ENCODE assay signal across 2 cellular contexts in genomic region chr9:26170224-26170623, GRCh38.
TF ChIP-seq lines count a peak whose summit lies in the region.

No MANE protein-coding gene starts in this region.

TF ChIP-seq in IMR-90, 13 proteins besides CTCF, POLR2A, EP300 and RAD21:
- TF ChIP-seq NFE2L2 (IDR thresholded peaks at IDR 0.05; ENCODE audit: low read depth, low read length), result no peak
- no peak for TF ChIP-seq MAZ (IDR thresholded peaks at IDR 0.05; ENCODE audit: borderline replicate concordance, low read depth, low read length)
- no peak for TF ChIP-seq FOS (IDR thresholded peaks at IDR 0.05; ENCODE audit: low read depth, low read length)
- TF ChIP-seq USF2 (IDR thresholded peaks at IDR 0.05; ENCODE audit: low read depth, low read length), result no peak
- TF ChIP-seq CEBPB (IDR thresholded peaks at IDR 0.05; ENCODE audit: low read depth, low read length), result no peak
- TF ChIP-seq ELK1 (IDR thresholded peaks at IDR 0.05; ENCODE audit: borderline replicate concordance, low read depth, low read length), result no peak
- no peak for TF ChIP-seq RCOR1 (IDR thresholded peaks at IDR 0.05; ENCODE audit: insufficient replicate concordance, low read length)
- TF ChIP-seq MAFK (IDR thresholded peaks at IDR 0.05; ENCODE audit: low read depth, low read length), result no peak
- no peak for TF ChIP-seq MXI1 (IDR thresholded peaks at IDR 0.05; ENCODE audit: borderline replicate concordance, low read depth, low read length)
TF ChIP-seq in IMR-90: peak in this region for 0.

TF ChIP-seq in H1, 55 proteins besides CTCF, POLR2A, EP300 and RAD21:
- TF ChIP-seq RFX5 (IDR thresholded peaks at IDR 0.05; ENCODE audit: borderline replicate concordance, low read depth, low read length) (no peak), SIN3A (conservative IDR thresholded peaks at IDR 0.05 in 1 of 2, IDR thresholded peaks at IDR 0.05 in 1 of 2; ENCODE audit: low read depth in 1 of 2, low read length in 2 of 2) (no peak), USF2 (IDR thresholded peaks at IDR 0.05; ENCODE audit: low read length) (no peak), CHD7 (IDR thresholded peaks at IDR 0.05; ENCODE audit: insufficient replicate concordance, low read length) (no peak), KDM1A (IDR thresholded peaks at IDR 0.05; ENCODE audit: borderline replicate concordance, low read length) (no peak), BCL11A (IDR thresholded peaks at IDR 0.05; ENCODE audit: low read depth in 2 of 2, low read length in 2 of 2) (no peak), TEAD4 (IDR thresholded peaks at IDR 0.05; ENCODE audit: low read depth, low read length) (no peak), ZNF274 (IDR thresholded peaks at IDR 0.05; ENCODE audit: borderline replicate concordance, extremely low read depth, low read length) (no peak), TCF12 (IDR thresholded peaks at IDR 0.05; ENCODE audit: low read depth, low read length) (no peak), HDAC6 (IDR thresholded peaks at IDR 0.05; ENCODE audit: low read depth, low read length) (no peak), JUND (IDR thresholded peaks at IDR 0.05; ENCODE audit: low read length) (no peak), MAFK (IDR thresholded peaks at IDR 0.05; ENCODE audit: low read depth, low read length) (no peak), ASH2L (IDR thresholded peaks at IDR 0.05; ENCODE audit: low read length) (no peak), HDAC2 (IDR thresholded peaks at IDR 0.05; ENCODE audit: borderline replicate concordance in 1 of 2, low read depth in 2 of 2, low read length in 2 of 2) (no peak), ATF2 (IDR thresholded peaks at IDR 0.05; ENCODE audit: low read length) (no peak), E2F6 (IDR thresholded peaks at IDR 0.05) (no peak), CTBP2 (IDR thresholded peaks at IDR 0.05; ENCODE audit: borderline replicate concordance, insufficient read depth, insufficient read length, low read length) (no peak), KDM4A (IDR thresholded peaks at IDR 0.05; ENCODE audit: low read depth, low read length, severe bottlenecking) (no peak), CBX8 (IDR thresholded peaks at IDR 0.05; ENCODE audit: borderline replicate concordance, low read depth, low read length) (no peak)
